Comparison of ENCODE assay signal across 17 cellular contexts in the genomic region with DNA sequence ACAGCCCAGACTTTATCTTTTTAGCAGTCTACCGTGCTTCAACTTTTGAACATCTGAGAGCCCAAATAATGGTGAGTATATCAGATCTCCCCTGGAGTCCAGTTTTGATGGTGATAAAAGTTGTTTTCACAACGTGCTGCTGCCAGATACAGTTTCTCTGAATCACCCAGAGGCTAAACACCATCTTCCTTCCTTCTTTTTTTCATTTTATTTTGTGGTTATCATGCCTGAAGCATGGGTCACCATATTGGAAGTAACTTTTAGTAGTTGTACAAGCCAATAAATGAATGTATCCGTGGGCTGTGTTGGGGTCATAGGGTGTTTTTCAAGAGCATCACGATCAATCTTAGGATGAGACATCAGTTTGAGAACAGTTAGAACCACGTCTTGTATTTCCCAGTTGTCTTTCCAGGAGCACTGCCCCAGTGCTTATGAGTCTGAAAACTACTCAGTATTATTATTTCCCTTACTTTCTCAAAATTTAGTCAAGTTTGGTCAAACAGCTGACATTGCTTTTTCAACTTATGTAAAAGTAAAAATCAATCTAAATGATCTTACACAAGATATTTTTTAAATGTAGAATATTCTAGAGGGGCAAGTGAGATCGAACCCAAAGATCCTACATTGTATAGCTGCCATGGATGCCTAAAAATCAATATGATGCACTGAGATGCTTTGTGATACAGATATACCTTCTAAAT.
"Had no signal": no experiment of that assay in that cellular context is flagged by ENCODE, and none has a peak within 500 bp of the region (broad histone marks: within the 10 kb centered on the region; RNA-seq: fewer than 3 reads in every experiment).

No MANE protein-coding gene starts in this region.

- H3K4me3 ChIP-seq: ascending aorta, MG63 had no signal

- FAIRE-seq: RCC 7860 had no signal

- DNase-seq: activated CD4-positive, alpha-beta T cell treated with anti-CD3 and anti-CD28 coated beads for 48 hours; activated CD4-positive, alpha-beta T cell treated with anti-CD3 and anti-CD28 coated beads, Interleukin-2, amount 50 U/mL, for 4 hours; activated CD8-positive, alpha-beta memory T cell treated with anti-CD3 and anti-CD28 coated beads, Interleukin-2, amount 50 U/mL, for 48 hours; activated CD8-positive, alpha-beta T cell treated with anti-CD3 and anti-CD28 coated beads, Interleukin-2, amount 10 ng/mL, durations not matched to agents 7 days and 5 days; activated naive CD8-positive, alpha-beta T cell treated with anti-CD3 and anti-CD28 coated beads, Interleukin-2, amount 50 U/mL, for 24 hours; activated T-cell treated with anti-CD3 and anti-CD28 coated beads, Interleukin-2, amount 50 U/mL, for 1 hour; amniotic stem cell; MG63; NCI-H1105 treated with DMSO at 0.1 percent for 48 hours; NCI-H1436 treated with DMSO at 0.1 percent for 48 hours; NCI-H187; NCI-H2081; NCI-H524; SHP77 had no signal

- ATAC-seq: activated CD4-positive, CD25-positive, alpha-beta regulatory T cell treated with anti-CD3 and anti-CD28 coated beads, Interleukin-2, amount 50 U/mL, for 24 hours; activated CD8-positive, alpha-beta T cell treated with anti-CD3 and anti-CD28 coated beads, Interleukin-2, amount 10 ng/mL, durations not matched to agents 7 days and 5 days; activated naive CD8-positive, alpha-beta T cell treated with anti-CD3 and anti-CD28 coated beads, Interleukin-2, amount 50 U/mL, for 24 hours had no signal
